Comparison of ENCODE assay signal across 9 cellular contexts in genomic region chr1:207024202-207025143, GRCh38. TPM values are rescaled to one million over a fixed set of nuclear protein-coding genes. Genes with fewer than 3 reads are reported as not detected.
DNase-seq lines count a peak whose midpoint lies in the region; ATAC-seq and TF ChIP-seq lines count a peak whose summit lies in the region.
"Had no signal": no experiment of that assay in that cellular context is flagged by ENCODE, and none has a peak within 500 bp of the region (broad histone marks: within the 10 kb centered on the region; RNA-seq: fewer than 3 reads in every experiment).

No MANE protein-coding gene starts in this region.

- H3K27me3 ChIP-seq in duodenal mucosa (ENCODE audit: control insufficient read depth in 1 of 2, insufficient read depth in 2 of 2, low read length in 2 of 2): no peaks in the 10 kb centered on the region
- peaks cover 98% of the 10 kb centered on the region for H3K27me3 ChIP-seq in WERI-Rb-1 (ENCODE audit: insufficient read depth, low read depth, severe bottlenecking)

- H3K4me3 ChIP-seq in duodenal mucosa (ENCODE audit: low read depth in 1 of 2, low read length in 2 of 2): no peak overlapping the region
- no peak overlapping the region for H3K4me3 ChIP-seq in mesodermal cell (ENCODE audit: extremely low read depth, insufficient read depth, low read length, poor library complexity, severe bottlenecking)
- H3K4me3 ChIP-seq in WERI-Rb-1 (ENCODE audit: low read depth, low read length): no peak overlapping the region

- WGBS in mesodermal cell (ENCODE audit: insufficient coverage in 2 of 2), 2 experiments: 70 to 76% methylated on average over 10 to 11 of the region's 18 CpGs

- peak overlapping the region; percentile 39 to 45 for H3K9ac ChIP-seq in duodenal mucosa (ENCODE audit: low read depth in 1 of 2, low read length in 2 of 2)

- H3K4me1 ChIP-seq in duodenal mucosa (ENCODE audit: control insufficient read depth in 1 of 2, insufficient read depth in 2 of 2, low read length in 2 of 2): peaks cover 78 to 92% of the 10 kb centered on the region in 2 donors
- peaks cover 47% of the 10 kb centered on the region for H3K4me1 ChIP-seq in mesodermal cell (ENCODE audit: control insufficient read depth, insufficient read depth, low read length, poor library complexity, severe bottlenecking)

- H3K9me3 ChIP-seq in duodenal mucosa (ENCODE audit: control insufficient read depth in 1 of 2, low read length in 2 of 2) (no peaks in the 10 kb centered on the region), mesodermal cell (ENCODE audit: control insufficient read depth, low read length) (no peaks in the 10 kb centered on the region), WERI-Rb-1 (ENCODE audit: severe bottlenecking) (peaks cover 2% of the 10 kb centered on the region)

- peak; percentile 37 for DNase-seq in stimulated activated CD4-positive, alpha-beta T cell treated with anti-CD3 and anti-CD28 coated beads, Interleukin-15, amount 100 ng/mL, for 24 hours
- no peak for DNase-seq in stimulated activated CD4-positive, alpha-beta T cell treated with anti-CD3 and anti-CD28 coated beads, Interleukin-1b, Interleukin-23, amount 100 ng/mL, for 48 hours
- DNase-seq in WERI-Rb-1: no peak
- DNase-seq in EL: no peak
- DNase-seq: NCI-H1694 treated with DMSO at 0.1 percent for 48 hours had no signal

- no peak for ATAC-seq in HG03457 (IDR thresholded peaks at IDR 0.05; ENCODE audit: unreplicated experiment)
- no peak for ATAC-seq in GM21576 (IDR thresholded peaks at IDR 0.05; ENCODE audit: unreplicated experiment)

- no peak for TF ChIP-seq CTCF in WERI-Rb-1 (IDR thresholded peaks at IDR 0.05; ENCODE audit: low read depth, low read length)

- H3K27ac ChIP-seq in duodenal mucosa (ENCODE audit: low read depth, low read length): peak overlapping the region; percentile 76
- H3K27ac ChIP-seq in mesodermal cell (ENCODE audit: low read depth, low read length, severe bottlenecking): peak overlapping the region; percentile 92
- H3K27ac ChIP-seq in WERI-Rb-1: no peak overlapping the region

- H3K36me3 ChIP-seq in duodenal mucosa (ENCODE audit: control insufficient read depth in 1 of 2, insufficient read depth in 2 of 2, low read length in 2 of 2) (peaks cover 8 to 29% of the 10 kb centered on the region in 2 donors), mesodermal cell (ENCODE audit: control insufficient read depth, insufficient read depth, low read length) (no peaks in the 10 kb centered on the region), WERI-Rb-1 (no peaks in the 10 kb centered on the region)

RNA-seq across cellular contexts. Expression of gene C1orf116, which starts 8.1 kb away (rescaled TPM):
- polyA plus RNA-seq in mesodermal cell (2013, experiment 1 of 2): 0.26 TPM
- polyA plus RNA-seq in mesodermal cell (2013, experiment 2 of 2): 0.35 TPM

RNA-seq across cellular contexts. Expression of gene YOD1, which starts 26.5 kb away (rescaled TPM):
- polyA plus RNA-seq in mesodermal cell (2013, experiment 1 of 2): 11.7 TPM
- 9.9 TPM for polyA plus RNA-seq in mesodermal cell (2013, experiment 2 of 2)

RNA-seq across cellular contexts. Expression of gene PFKFB2, which starts 28.6 kb away (rescaled TPM):
- polyA plus RNA-seq in mesodermal cell (2013, experiment 1 of 2): 5.8 TPM
- 3.9 TPM for polyA plus RNA-seq in mesodermal cell (2013, experiment 2 of 2)

RNA-seq across cellular contexts. Expression of gene FCAMR, which starts 54.2 kb away (rescaled TPM):
- not detected for polyA plus RNA-seq in mesodermal cell (2013, experiment 1 of 2)
- polyA plus RNA-seq in mesodermal cell (2013, experiment 2 of 2): not detected
